ENCODE assay signal across 8 cellular contexts in the genomic region with DNA sequence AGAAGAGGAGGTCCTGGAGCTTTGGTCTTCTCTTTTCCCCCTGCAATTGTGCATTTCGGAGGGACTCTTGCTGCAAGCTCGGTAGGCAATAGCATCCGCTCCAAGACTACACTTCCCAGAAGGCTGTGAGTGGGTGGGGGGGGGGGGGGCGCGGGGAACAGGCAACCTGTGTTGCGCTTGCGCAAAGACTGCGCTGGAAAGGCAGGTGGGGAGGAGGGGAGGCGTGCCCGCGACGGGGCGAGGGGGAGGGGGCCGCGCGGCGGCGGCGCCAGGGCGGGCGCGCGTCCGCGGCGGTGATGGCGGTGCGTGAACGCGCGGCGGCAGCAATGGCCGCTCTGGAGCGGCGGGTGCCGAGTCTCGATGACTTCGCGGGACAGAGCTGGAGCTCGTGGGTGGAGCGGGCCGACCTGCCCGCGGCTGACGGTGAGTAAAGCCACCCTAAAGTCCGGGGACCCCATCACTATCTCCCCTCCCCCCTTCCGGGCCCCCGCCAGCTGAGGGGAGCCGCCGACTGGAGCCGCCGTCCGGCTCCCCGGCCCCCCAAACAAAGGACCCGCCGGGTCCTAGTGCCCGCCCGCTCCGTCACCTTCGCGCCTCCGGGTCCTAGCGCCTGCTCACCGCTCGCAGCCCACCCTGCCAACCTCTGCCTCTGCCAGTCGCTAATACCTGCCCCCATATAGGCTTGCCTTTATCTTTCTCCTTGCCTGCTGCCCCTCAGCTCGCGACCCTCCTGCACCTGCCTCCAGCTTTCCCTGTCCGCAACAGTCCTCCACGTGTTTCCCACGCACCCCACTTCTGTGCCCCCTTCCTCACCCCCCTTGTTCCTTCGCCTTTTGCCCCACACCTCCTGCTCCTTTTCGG. TPM values are rescaled to one million over a fixed set of nuclear protein-coding genes. Genes with fewer than 3 reads are reported as not detected.
DNase-seq lines count a peak whose midpoint lies in the region; ATAC-seq and TF ChIP-seq lines count a peak whose summit lies in the region.

A gene with protein sequence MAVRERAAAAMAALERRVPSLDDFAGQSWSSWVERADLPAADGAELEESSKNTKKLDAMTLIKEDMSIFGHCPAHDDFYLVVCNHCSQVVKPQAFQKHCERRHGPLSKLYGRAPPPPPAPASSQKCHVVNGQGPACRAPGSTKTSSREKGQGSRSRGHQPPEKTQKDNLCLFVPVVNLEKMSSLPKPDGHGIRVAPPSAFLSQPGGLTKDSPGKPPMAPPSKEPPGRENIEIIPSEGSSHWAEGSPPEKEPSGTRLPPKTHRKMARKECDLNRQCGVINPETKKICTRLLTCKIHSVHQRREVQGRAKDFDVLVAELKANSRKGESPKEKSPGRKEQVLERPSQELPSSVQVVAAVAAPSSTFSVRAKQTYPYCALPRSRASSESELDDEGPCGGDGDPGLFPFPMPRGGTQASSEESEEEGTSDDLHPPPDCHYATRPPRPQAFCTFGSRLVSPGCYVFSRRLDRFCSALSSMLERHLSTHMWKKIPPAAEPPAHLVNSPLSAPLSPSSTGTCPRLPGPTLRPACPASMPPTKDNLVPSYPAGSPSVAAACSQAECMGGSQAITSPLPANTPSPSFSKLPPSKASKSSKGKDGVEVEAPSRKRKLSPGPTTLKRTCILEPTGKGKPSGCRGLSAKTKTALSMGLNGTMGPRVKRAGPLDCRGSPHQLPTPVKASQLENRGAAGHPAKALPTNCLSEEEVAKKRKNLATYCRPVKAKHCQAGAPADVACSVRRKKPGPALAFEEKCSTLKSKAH (plus strand): TSS at position 248 of the 861 bp plus-strand sequence. CDS start 49 bp downstream, at position 297.

- H3K27me3 ChIP-seq in adrenal gland (no peaks in the 10 kb centered on the region), prostate gland (replicated peaks; ENCODE audit: insufficient read depth) (no peaks in the 10 kb centered on the region)

- intact Hi-C loops in T-helper 1 cell treated with Interleukin-12 subunit alpha and Interleukin-12 subunit beta and Interleukin-4 antibody, amounts not matched to agents 30 ng/mL and 1 ng/mL, for 36 hours (cut with micrococcal nuclease): loop anchor here (1.0 to 5.0 kb wide), 12 partner anchors 10 to 550 kb away; a partner anchor contains a TSS
- intact Hi-C loops in adrenal gland (cut with DNase I): loop anchor here (5.0 to 10.0 kb wide), 2 partner anchors 57 to 59 kb away; a partner anchor contains a TSS
- intact Hi-C loops in left cardiac atrium (cut with DNase I): no loop called here
- intact Hi-C loops in prostate gland (cut with DNase I): no loop called here

- TF ChIP-seq POLR2A in adrenal gland (IDR thresholded peaks at IDR 0.05) (peak; percentile 47 to 70), prostate gland (IDR thresholded peaks at IDR 0.05) (peak; percentile 40)

- H3K4me1 ChIP-seq in adrenal gland (replicated peaks in 1 of 2): peaks cover 13 to 21% of the 10 kb centered on the region in 2 donors
- H3K4me1 ChIP-seq in prostate gland (replicated peaks): peaks cover 7% of the 10 kb centered on the region

- in situ Hi-C loops in GM13976 (cut with MboI; ENCODE audit: low sequenced_read_pairs, unreplicated experiment): no loop called here

- ATAC-seq in HG02852 (IDR thresholded peaks at IDR 0.05; ENCODE audit: unreplicated experiment) (peak; percentile 81), left cardiac atrium (peak; percentile 93 to 96)

- no peak for TF ChIP-seq CTCF in GM13976 (IDR thresholded peaks at IDR 0.05; ENCODE audit: borderline replicate concordance, control extremely low read depth, extremely low read depth, insufficient read depth, missing control alignments)
- no peak for TF ChIP-seq CTCF in adrenal gland (IDR thresholded peaks at IDR 0.05)
- peak in 3 of 4 experiments; percentile 11 to 23 (median 15) for TF ChIP-seq CTCF in prostate gland (IDR thresholded peaks at IDR 0.05)

- 0 to 1% (median 0%) methylated on average over 11 to 73 of the region's 73 CpGs for WGBS in adrenal gland, 4 donors
- WGBS in prostate gland: under 1% methylated on average over 71 of the region's 73 CpGs

- H3K36me3 ChIP-seq in adrenal gland (replicated peaks in 1 of 2) (peaks cover 0 to 3% of the 10 kb centered on the region in 2 donors), prostate gland (no peaks in the 10 kb centered on the region)

- peak; percentile 99 for DNase-seq in GM13976 (ENCODE audit: low spot score)
- peak; percentile 91 for DNase-seq in NCI-H146 (lab: John Stamatoyannopoulos, UW)
- DNase-seq in adrenal gland: peak; percentile 91 to 96 (median 94)
- DNase-seq in left cardiac atrium: peak; percentile 94
- peak; percentile 91 for DNase-seq in prostate gland (ENCODE audit: low spot score)
- DNase-seq in ureter (ENCODE audit: low spot score): peak; percentile 94

- H3K27ac ChIP-seq in adrenal gland (peak within 1 kb of the TSS in 4 of 5 donors; percentile 75 to 97 (median 94)), prostate gland (peak within 1 kb of the TSS; percentile 95)

- no peaks in the 10 kb centered on the region for H3K9me3 ChIP-seq in adrenal gland (replicated peaks in 1 of 3)
- H3K9me3 ChIP-seq in prostate gland: no peaks in the 10 kb centered on the region

- H3K4me3 ChIP-seq in adrenal gland (peak within 1 kb of the TSS in 3 of 4 donors; percentile 38 to 88 (median 72)), prostate gland (peak within 1 kb of the TSS; percentile 58 to 90)

RNA-seq across cellular contexts. Expression of the gene that starts here (rescaled TPM):
- 11.3 and 13.0 TPM in 2 replicates for total RNA-seq in T-helper 1 cell treated with Interleukin-12 subunit alpha and Interleukin-12 subunit beta and Interleukin-4 antibody, amounts not matched to agents 30 ng/mL and 1 ng/mL, for 36 hours
- total RNA-seq in adrenal gland (10 to 100 TPM in 3 of 8 donors, 1 to 10 TPM in 5; 5.8 to 16.3 (median 9.0) TPM), left cardiac atrium (1 to 10 TPM; 2.5 to 3.4 TPM), prostate gland (10 to 100 TPM in 1 of 2 donors, 1 to 10 TPM in 1; 3.0 to 29.4 TPM), ureter (6.0 TPM)
- 100 to 1,000 TPM in 1 of 3 donors, 10 to 100 TPM in 1, 1 to 10 TPM in 1; 3.1 to 109 (median 45.5) TPM for polyA plus RNA-seq in adrenal gland

Comparison
In these comparisons a context has a peak if more than half of its experiments do, and no peak if none do; other contexts are left out.
1. Peak in every context shown above with its lines: DNase-seq, ATAC-seq, H3K4me3 ChIP-seq and H3K27ac ChIP-seq.
2. CTCF ChIP-seq: peak in prostate gland (3 of 4); none in GM13976 (single experiment) and adrenal gland (0 of 6).
3. intact Hi-C loops: an anchor here in T-helper 1 cell treated with Interleukin-12 subunit alpha and Interleukin-12 subunit beta and Interleukin-4 antibody, amounts not matched to agents 30 ng/mL and 1 ng/mL, for 36 hours (1.0 to 5.0 kb wide) and adrenal gland (5.0 to 10.0 kb wide); none called in left cardiac atrium and prostate gland.